33 cellular contexts compared by ENCODE assay signal in genomic region chr5:110996742-110997141, GRCh38.
"Had no signal": no experiment of that assay in that cellular context is flagged by ENCODE, and none has a peak within 500 bp of the region (broad histone marks: within the 10 kb centered on the region; RNA-seq: fewer than 3 reads in every experiment).

No MANE protein-coding gene starts in this region.

- H3K4me3 ChIP-seq: adrenal gland, body of pancreas, breast epithelium had no signal

- H3K4me1 ChIP-seq: adrenal gland, body of pancreas, breast epithelium had no signal

- H3K9me3 ChIP-seq: adrenal gland, body of pancreas, breast epithelium had no signal

- DNase-seq: activated B cell treated with CpG ODN at 0.5 μM for 24 hours; activated CD4-positive, alpha-beta memory T cell treated with anti-CD3 and anti-CD28 coated beads for 36 hours; activated CD4-positive, alpha-beta T cell treated with anti-CD3 and anti-CD28 coated beads for 4 hours; activated CD4-positive, alpha-beta T cell treated with anti-CD3 and anti-CD28 coated beads, Interleukin-2, amount 10 ng/mL, durations not matched to agents 24 days and 14 days; activated CD4-positive, alpha-beta T cell treated with anti-CD3 and anti-CD28 coated beads, Interleukin-2, amount 50 U/mL, for 1 hour; activated CD4-positive, alpha-beta T cell treated with anti-CD3 and anti-CD28 coated beads, Interleukin-2, amount 50 U/mL, for 4 hours; activated CD4-positive, CD25-positive, alpha-beta regulatory T cell treated with anti-CD3 and anti-CD28 coated beads, Interleukin-2, amount 50 U/mL, for 72 hours; activated CD8-positive, alpha-beta memory T cell treated with anti-CD3 and anti-CD28 coated beads, Interleukin-2, amount 50 U/mL, for 4 hours; activated CD8-positive, alpha-beta T cell treated with anti-CD3 and anti-CD28 coated beads for 36 hours; activated effector memory CD4-positive, alpha-beta T cell treated with anti-CD3 and anti-CD28 coated beads, Interleukin-2, amount 50 U/mL, for 16 hours; activated gamma-delta T cell treated with Interleukin-2 at 50 U/mL for 16 hours; activated naive CD4-positive, alpha-beta T cell; activated naive CD4-positive, alpha-beta T cell treated with anti-CD3 and anti-CD28 coated beads for 36 hours; activated naive CD4-positive, alpha-beta T cell treated with anti-CD3 and anti-CD28 coated beads, Interleukin-2, amount 50 U/mL, for 16 hours; activated naive CD8-positive, alpha-beta T cell treated with anti-CD3 and anti-CD28 coated beads for 36 hours; activated T-cell treated with anti-CD3 and anti-CD28 coated beads for 4 hours; activated T-cell treated with anti-CD3 and anti-CD28 coated beads, Interleukin-2, amount 50 U/mL, for 1 hour; activated T-cell treated with anti-CD3 and anti-CD28 coated beads, Interleukin-2, amount 50 U/mL, for 4 hours; activated T-cell treated with anti-CD3 and anti-CD28 coated beads, Interleukin-2, amount 50 U/mL, for 72 hours; adrenal gland; amniotic stem cell; aorta; body of pancreas; brain microvascular endothelial cell; central memory CD4-positive, alpha-beta T cell; T-helper 2 cell; T-helper 9 cell had no signal

- H3K27me3 ChIP-seq: adrenal gland, body of pancreas, brain microvascular endothelial cell, breast epithelium had no signal

- H3K27ac ChIP-seq: adrenal gland, body of pancreas, brain microvascular endothelial cell, breast epithelium, VCaP had no signal

- ATAC-seq: activated CD8-positive, alpha-beta T cell treated with anti-CD3 and anti-CD28 coated beads for 36 hours; activated naive CD4-positive, alpha-beta T cell treated with anti-CD3 and anti-CD28 coated beads, Interleukin-2, amount 50 U/mL, for 72 hours; activated T-cell treated with anti-CD3 and anti-CD28 coated beads, Interleukin-2, amount 50 U/mL, for 4 hours; activated T-cell treated with anti-CD3 and anti-CD28 coated beads, Interleukin-2, amount 50 U/mL, for 72 hours; activated T-helper 17 cell treated with anti-CD3 and anti-CD28 coated beads, Interleukin-2, amount 50 U/mL, for 72 hours; body of pancreas had no signal

- H3K36me3 ChIP-seq: adrenal gland, brain microvascular endothelial cell, breast epithelium had no signal

- FAIRE-seq: astrocyte, TTC549 had no signal
